In the genomic region with DNA sequence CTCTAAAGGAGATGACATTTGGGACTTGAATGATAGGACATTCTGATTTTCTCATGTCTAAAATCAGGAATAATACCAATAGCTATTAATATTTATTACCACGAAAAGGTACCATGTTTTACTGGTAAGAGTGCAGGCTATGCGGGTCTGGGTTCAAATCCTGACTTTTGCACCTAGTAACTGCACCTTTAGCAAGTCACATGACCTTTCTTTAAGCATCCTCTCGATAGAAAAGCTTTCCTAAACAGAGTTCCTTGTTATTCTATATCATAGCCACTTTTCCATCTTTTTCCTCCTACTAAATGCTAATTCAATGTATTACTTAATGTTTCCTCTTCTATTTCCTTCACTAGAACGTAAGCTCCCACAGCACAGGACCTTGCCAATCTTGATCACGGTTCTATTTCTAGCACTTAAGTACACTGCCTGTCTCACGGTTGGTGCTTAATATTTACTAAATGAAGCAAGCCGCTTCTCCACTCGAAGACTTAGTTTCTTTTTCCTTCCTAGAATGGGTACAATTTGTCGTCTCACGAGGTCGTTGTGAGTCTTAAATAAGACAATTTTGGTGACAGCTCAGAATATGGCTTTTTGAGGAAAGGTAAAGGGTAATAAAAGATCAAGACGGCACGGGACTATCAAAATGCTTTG, we compare ENCODE assay signal across 8 cellular contexts. TPM values are rescaled to one million over a fixed set of nuclear protein-coding genes. Genes with fewer than 3 reads are reported as not detected.
A peak's percentile ranks its signal among the peaks of the same experiment; 100 is the strongest.
DNase-seq lines count a peak whose midpoint lies in the region; ATAC-seq and TF ChIP-seq lines count a peak whose summit lies in the region.

No MANE protein-coding gene starts in this region.

- peak overlapping the region; percentile 97 to 100 (median 99) for H3K4me3 Mint-ChIP-seq in naive thymus-derived CD8-positive, alpha-beta T cell

- H3K27me3 Mint-ChIP-seq in naive thymus-derived CD8-positive, alpha-beta T cell, result no peaks in the 10 kb centered on the region

- no peak for ATAC-seq in naive thymus-derived CD8-positive, alpha-beta T cell
- ATAC-seq in HG03025 (IDR thresholded peaks at IDR 0.05; ENCODE audit: low FRiP score, unreplicated experiment), result no peak
- ATAC-seq in HG02571 (IDR thresholded peaks at IDR 0.05; ENCODE audit: unreplicated experiment), result no peak

- H3K4me2 ChIP-seq in DOHH2 (ENCODE audit: low read length), result peak overlapping the region; percentile 91
- H3K4me2 ChIP-seq in OCI-LY1 (ENCODE audit: low read length), result peak overlapping the region; percentile 95

- H4K20me1 ChIP-seq in DOHH2 (ENCODE audit: control insufficient read depth, insufficient read depth, low read depth, low read length) (no peaks in the 10 kb centered on the region), OCI-LY1 (ENCODE audit: insufficient read depth, low read length) (no peaks in the 10 kb centered on the region)

- peak overlapping the region; percentile 88 to 100 (median 100) for H3K27ac Mint-ChIP-seq in naive thymus-derived CD8-positive, alpha-beta T cell

- TF ChIP-seq CTCF in DOHH2 (IDR thresholded peaks at IDR 0.05; ENCODE audit: low read depth, low read length, poor library complexity, severe bottlenecking) (no peak), OCI-LY1 (IDR thresholded peaks at IDR 0.05; ENCODE audit: low read length) (no peak)

- no peak overlapping the region for H2AFZ ChIP-seq in OCI-LY1 (ENCODE audit: low read length)

- peaks cover 0 to 37% (median 9%) of the 10 kb centered on the region in 3 donors for H3K36me3 Mint-ChIP-seq in naive thymus-derived CD8-positive, alpha-beta T cell

- H3K79me2 ChIP-seq in DOHH2 (ENCODE audit: control insufficient read depth, low read length) (peaks cover 86% of the 10 kb centered on the region), OCI-LY1 (ENCODE audit: insufficient read depth, low read length) (peaks cover 46% of the 10 kb centered on the region)

- 30 to 31% methylated on average over 13 of the region's 13 CpGs for WGBS in ectodermal cell, 2 experiments

- H3K27ac ChIP-seq in DOHH2 (ENCODE audit: low read depth, low read length) (peak overlapping the region; percentile 93), OCI-LY1 (ENCODE audit: low read depth, low read length, poor library complexity, severe bottlenecking) (peak overlapping the region; percentile 88), ectodermal cell (ENCODE audit: insufficient read depth, low read depth, low read length, poor library complexity, severe bottlenecking) (peak overlapping the region; percentile 89)

- H3K9ac ChIP-seq in OCI-LY1 (ENCODE audit: low read length), result peak overlapping the region; percentile 88

- H3K27me3 ChIP-seq in DOHH2 (ENCODE audit: control insufficient read depth, low read length), result no peaks in the 10 kb centered on the region
- no peaks in the 10 kb centered on the region for H3K27me3 ChIP-seq in OCI-LY1 (ENCODE audit: insufficient read depth, low read length)
- no peaks in the 10 kb centered on the region for H3K27me3 ChIP-seq in ectodermal cell (ENCODE audit: control insufficient read depth, insufficient read depth, low read length, poor library complexity, severe bottlenecking)

- no peaks in the 10 kb centered on the region for H3K9me2 ChIP-seq in DOHH2 (replicated peaks; ENCODE audit: control insufficient read depth, low read length)
- no peaks in the 10 kb centered on the region for H3K9me2 ChIP-seq in OCI-LY1 (ENCODE audit: low read depth, low read length)

- peaks cover 28 to 74% (median 71%) of the 10 kb centered on the region in 4 donors for H3K4me1 Mint-ChIP-seq in naive thymus-derived CD8-positive, alpha-beta T cell

- H3K4me3 ChIP-seq in DOHH2 (ENCODE audit: low read length) (peak overlapping the region; percentile 85), OCI-LY1 (ENCODE audit: low read depth, low read length, poor library complexity, severe bottlenecking) (peak overlapping the region; percentile 83), ectodermal cell (ENCODE audit: insufficient read depth, low read depth, low read length) (peak overlapping the region; percentile 68)

- H3K36me3 ChIP-seq in DOHH2 (ENCODE audit: control insufficient read depth, low read length), result peaks cover 70% of the 10 kb centered on the region
- peaks cover 34% of the 10 kb centered on the region for H3K36me3 ChIP-seq in OCI-LY1 (ENCODE audit: insufficient read depth, low read length)
- H3K36me3 ChIP-seq in ectodermal cell (ENCODE audit: control insufficient read depth, insufficient read depth, low read length), result peaks cover 6% of the 10 kb centered on the region

- H3K9me3 ChIP-seq in DOHH2 (ENCODE audit: control insufficient read depth, insufficient read depth, low read length), result no peaks in the 10 kb centered on the region
- H3K9me3 ChIP-seq in OCI-LY1 (ENCODE audit: low read length), result no peaks in the 10 kb centered on the region
- H3K9me3 ChIP-seq in ectodermal cell (ENCODE audit: control insufficient read depth, low read length), result no peaks in the 10 kb centered on the region

- no peak for DNase-seq in naive thymus-derived CD8-positive, alpha-beta T cell
- DNase-seq in pons (ENCODE audit: low spot score) (no peak), NCI-H187 (lab: John Stamatoyannopoulos, UW) (no peak)

- peaks cover 16% of the 10 kb centered on the region for H3F3A ChIP-seq in DOHH2 (ENCODE audit: control insufficient read depth, insufficient read depth)
- no peaks in the 10 kb centered on the region for H3F3A ChIP-seq in OCI-LY1 (ENCODE audit: insufficient read depth, low read length)

- H3K4me1 ChIP-seq in DOHH2 (ENCODE audit: control insufficient read depth, low read length) (peaks cover 50% of the 10 kb centered on the region), OCI-LY1 (ENCODE audit: insufficient read depth, low read length, severe bottlenecking) (peaks cover 48% of the 10 kb centered on the region), ectodermal cell (ENCODE audit: control insufficient read depth, insufficient read depth, low read length) (peaks cover 7% of the 10 kb centered on the region)

- POLR2A ChIA-PET in naive thymus-derived CD8-positive, alpha-beta T cell (lab: Charles Lee), result interaction anchor here (1.1 to 1.6 kb wide), 2 partner anchors 86 to 571 kb away, joined by 3 to 7 read pairs; no protein-coding TSS in a partner anchor

- no peaks in the 10 kb centered on the region for H3K9me3 Mint-ChIP-seq in naive thymus-derived CD8-positive, alpha-beta T cell

RNA-seq across cellular contexts. Expression of a gene that starts 0.8 kb away (rescaled TPM):
- 18.8 TPM for polyA plus RNA-seq in ectodermal cell (2013, experiment 1 of 4)
- polyA plus RNA-seq in ectodermal cell (2013, experiment 2 of 4), result 16.7 TPM
- polyA plus RNA-seq in ectodermal cell (2013, experiment 3 of 4), result 15.4 TPM
- 18.2 TPM for polyA plus RNA-seq in ectodermal cell (2013, experiment 4 of 4)
- 10 to 100 TPM; 15.1 to 15.9 TPM for total RNA-seq in naive thymus-derived CD8-positive, alpha-beta T cell
- 10 to 100 TPM; 16.5 to 19.8 (median 17.5) TPM for polyA plus RNA-seq in naive thymus-derived CD8-positive, alpha-beta T cell

RNA-seq across cellular contexts. Expression of a gene that starts 0.9 kb away (rescaled TPM):
- 38.5 TPM for polyA plus RNA-seq in ectodermal cell (2013, experiment 1 of 4)
- 33.2 TPM for polyA plus RNA-seq in ectodermal cell (2013, experiment 2 of 4)
- polyA plus RNA-seq in ectodermal cell (2013, experiment 3 of 4), result 28.9 TPM
- 29.1 TPM for polyA plus RNA-seq in ectodermal cell (2013, experiment 4 of 4)
- 10 to 100 TPM; 36.3 to 40.9 TPM for total RNA-seq in naive thymus-derived CD8-positive, alpha-beta T cell
- polyA plus RNA-seq in naive thymus-derived CD8-positive, alpha-beta T cell, result 10 to 100 TPM; 17.0 to 25.4 (median 21.4) TPM

RNA-seq across cellular contexts. Expression of a gene that starts 35.1 kb away (rescaled TPM):
- polyA plus RNA-seq in ectodermal cell (2013, experiment 1 of 4), result not detected
- polyA plus RNA-seq in ectodermal cell (2013, experiment 2 of 4), result 0.21 TPM
- polyA plus RNA-seq in ectodermal cell (2013, experiment 3 of 4), result 0.21 TPM
- polyA plus RNA-seq in ectodermal cell (2013, experiment 4 of 4), result 0.12 TPM
- total RNA-seq in naive thymus-derived CD8-positive, alpha-beta T cell, result under 1 TPM in 1 of 2 experiments, not detected in 1; 0.60 TPM
- polyA plus RNA-seq in naive thymus-derived CD8-positive, alpha-beta T cell, result under 1 TPM in 1 of 3 donors, not detected in 2; 0.07 TPM
